Comparison of ENCODE assay signal across 21 cellular contexts in genomic region chr11:32438346-32438882, GRCh38. TPM values are rescaled to one million over a fixed set of nuclear protein-coding genes. Genes with fewer than 3 reads are reported as not detected.
DNase-seq lines count a peak whose midpoint lies in the region; ATAC-seq, FAIRE-seq and TF ChIP-seq lines count a peak whose summit lies in the region.
"Had no signal": no experiment of that assay in that cellular context is flagged by ENCODE, and none has a peak within 500 bp of the region (broad histone marks: within the 10 kb centered on the region; RNA-seq: fewer than 3 reads in every experiment).

No MANE protein-coding gene starts in this region.

- H4K20me1 ChIP-seq in hepatocyte (ENCODE audit: insufficient read depth, poor library complexity, severe bottlenecking): no peaks in the 10 kb centered on the region

- DNase-seq in hepatocyte (ENCODE audit: low spot score): no peak
- no peak for DNase-seq in neuronal stem cell (ENCODE audit: low spot score)
- DNase-seq in GM12892 (ENCODE audit: insufficient read length): no peak
- no peak for DNase-seq in MCF 10A (ENCODE audit: unreplicated experiment)
- DNase-seq in NCI-H1105 (lab: John Stamatoyannopoulos, UW): no peak
- DNase-seq: activated CD4-positive, alpha-beta memory T cell treated with anti-CD3 and anti-CD28 coated beads for 36 hours; foreskin fibroblast; hippocampal formation; NCI-H1436; NCI-H510A treated with DMSO at 0.1 percent for 48 hours; psoas muscle; RPMI8226; stimulated activated CD4-positive, alpha-beta T cell treated with anti-CD3 and anti-CD28 coated beads, Interleukin-2, amount 100 ng/mL, for 48 hours; stomach had no signal

- H3K9me3 Mint-ChIP-seq in MCF 10A (ENCODE audit: unreplicated experiment): no peaks in the 10 kb centered on the region
- H3K9me3 Mint-ChIP-seq: activated CD4-positive, alpha-beta memory T cell treated with anti-CD3 and anti-CD28 coated beads for 36 hours; dendritic cell treated with granulocyte-macrophage colony-stimulating factor and Interleukin-4, amounts not matched to agents 40 ng/mL and 50 ng/mL, for 4 days; natural killer cell treated with Interleukin-12 subunit alpha and Interleukin-12 subunit beta and Interleukin-15 and Interleukin-18, amount 100 ng/mL, for 72 hours had no signal

- WGBS in HUES64: 11% methylated on average over 16 of the region's 16 CpGs
- 11% methylated on average over 16 of the region's 16 CpGs for WGBS in hepatocyte (ENCODE audit: low lambda C conversion rate, missing lambda C conversion rate)
- no CpG with 5 or more reads among the region's 16 CpGs for WGBS in neuronal stem cell (ENCODE audit: extremely low coverage in 2 of 2, insufficient read length in 2 of 2, insufficient replicate concordance in 1 of 2), 2 donors

- no peak overlapping the region for H3K27ac Mint-ChIP-seq in MCF 10A (ENCODE audit: low read depth, unreplicated experiment)
- H3K27ac Mint-ChIP-seq: activated CD4-positive, alpha-beta memory T cell treated with anti-CD3 and anti-CD28 coated beads for 36 hours; dendritic cell treated with granulocyte-macrophage colony-stimulating factor and Interleukin-4, amounts not matched to agents 40 ng/mL and 50 ng/mL, for 4 days; natural killer cell treated with Interleukin-12 subunit alpha and Interleukin-12 subunit beta and Interleukin-15 and Interleukin-18, amount 100 ng/mL, for 72 hours had no signal

- H3K9ac ChIP-seq in ES-I3 (ENCODE audit: low read depth, low read length) (peak overlapping the region; percentile 44; the same call in 1 of the 2 replicates), HUES64 (ENCODE audit: low read depth, low read length) (no peak overlapping the region), neuronal stem cell (ENCODE audit: low read depth, low read length, poor library complexity) (no peak overlapping the region)

- no TSS peak for BruUV-seq in MCF 10A (replicated peaks; lab: Mats Ljungman, UMichigan)

- H3K9me3 ChIP-seq in ES-I3 (ENCODE audit: control insufficient read depth, insufficient read depth, low read length) (no peaks in the 10 kb centered on the region; the same call in 1 of the 2 replicates), HUES64 (ENCODE audit: insufficient read depth, low read depth, low read length) (no peaks in the 10 kb centered on the region), hepatocyte (ENCODE audit: low read depth) (no peaks in the 10 kb centered on the region), neuronal stem cell (replicated peaks in 1 of 2; ENCODE audit: control insufficient read depth in 2 of 2, insufficient read depth in 1 of 2, low read depth in 1 of 2, low read length in 2 of 2) (peaks cover 0 to 2% of the 10 kb centered on the region in 2 donors)
- H3K9me3 ChIP-seq: psoas muscle, stomach, upper lobe of left lung had no signal

- H2BK15ac ChIP-seq in neuronal stem cell (ENCODE audit: low read length): no peak overlapping the region

- H2AFZ ChIP-seq in hepatocyte: no peak overlapping the region
- peak overlapping the region; percentile 79 for H2AFZ ChIP-seq in neuronal stem cell (ENCODE audit: low read length)

- POLR2A ChIA-PET in MCF 10A (lab: Yijun Ruan, JAX): no interaction called here

- H3K4me3 Mint-ChIP-seq in MCF 10A (ENCODE audit: unreplicated experiment): no peak overlapping the region
- H3K4me3 Mint-ChIP-seq: activated CD4-positive, alpha-beta memory T cell treated with anti-CD3 and anti-CD28 coated beads for 36 hours; natural killer cell treated with Interleukin-12 subunit alpha and Interleukin-12 subunit beta and Interleukin-15 and Interleukin-18, amount 100 ng/mL, for 72 hours had no signal

- H3K9me2 ChIP-seq in hepatocyte (replicated peaks; ENCODE audit: insufficient read depth): no peaks in the 10 kb centered on the region

- H3K27me3 Mint-ChIP-seq in MCF 10A (ENCODE audit: insufficient read depth, unreplicated experiment): peaks cover 32% of the 10 kb centered on the region

- H3K4me1 ChIP-seq in ES-I3 (ENCODE audit: insufficient read depth, low read length): peaks cover 5% of the 10 kb centered on the region
- H3K4me1 ChIP-seq in HUES64 (ENCODE audit: insufficient read depth, low read length): peaks cover 14% of the 10 kb centered on the region
- H3K4me1 ChIP-seq in hepatocyte (ENCODE audit: insufficient read depth): peaks cover 25% of the 10 kb centered on the region
- H3K4me1 ChIP-seq in neuronal stem cell (ENCODE audit: control insufficient read depth in 2 of 2, insufficient read depth in 1 of 2, low read depth in 1 of 2, low read length in 2 of 2): peaks cover 0 to 6% of the 10 kb centered on the region in 2 donors
- H3K4me1 ChIP-seq: psoas muscle had no signal

- H3K27ac ChIP-seq in HUES64 (ENCODE audit: low read depth, low read length) (no peak overlapping the region), hepatocyte (no peak overlapping the region), neuronal stem cell (replicated peaks; ENCODE audit: low read length) (no peak overlapping the region)
- H3K27ac ChIP-seq: psoas muscle, stomach, upper lobe of left lung had no signal

- H3K4me3 ChIP-seq in HUES64 (ENCODE audit: low read length) (peak overlapping the region; percentile 37), hepatocyte (no peak overlapping the region), neuronal stem cell (ENCODE audit: low read length in 2 of 2) (no peak overlapping the region)
- H3K4me3 ChIP-seq: psoas muscle, upper lobe of left lung had no signal

- intact Hi-C loops in MCF 10A (cut with micrococcal nuclease): no loop called here

- H2AK5ac ChIP-seq in neuronal stem cell (ENCODE audit: low read depth, low read length): no peak overlapping the region

- no peaks in the 10 kb centered on the region for H3K4me1 Mint-ChIP-seq in MCF 10A (ENCODE audit: insufficient read depth, unreplicated experiment)

- TF ChIP-seq POLR2A in GM12892 (IDR thresholded peaks at IDR 0.05; ENCODE audit: low read depth, low read length): no peak

- H3K36me3 ChIP-seq in ES-I3 (ENCODE audit: insufficient read depth, low read length) (no peaks in the 10 kb centered on the region), HUES64 (ENCODE audit: insufficient read depth, low read length) (no peaks in the 10 kb centered on the region), hepatocyte (replicated peaks; ENCODE audit: insufficient read depth, low read depth) (no peaks in the 10 kb centered on the region), neuronal stem cell (replicated peaks in 1 of 2; ENCODE audit: control insufficient read depth in 2 of 2, insufficient read depth in 2 of 2, low read length in 2 of 2) (no peaks in the 10 kb centered on the region)
- H3K36me3 ChIP-seq: stomach, upper lobe of left lung had no signal

- no peak overlapping the region for H3K4ac ChIP-seq in neuronal stem cell (ENCODE audit: low read length)

- peak overlapping the region; percentile 61 for H3K18ac ChIP-seq in neuronal stem cell (ENCODE audit: low read length)

- TF ChIP-seq CTCF in hepatocyte (IDR thresholded peaks at IDR 0.05; ENCODE audit: poor library complexity): no peak
- no peak for TF ChIP-seq CTCF in MCF 10A (IDR thresholded peaks at IDR 0.05; ENCODE audit: unreplicated experiment)

- peak overlapping the region; percentile 74 for H3K4me2 ChIP-seq in hepatocyte
- H3K4me2 ChIP-seq in neuronal stem cell (ENCODE audit: insufficient read depth, low read length, poor library complexity, severe bottlenecking): no peak overlapping the region

- no peak overlapping the region for H2BK120ac ChIP-seq in neuronal stem cell (ENCODE audit: low read depth, low read length)

- H2BK12ac ChIP-seq in neuronal stem cell (ENCODE audit: low read length): no peak overlapping the region

- H3K36me3 Mint-ChIP-seq in MCF 10A (ENCODE audit: insufficient read depth, unreplicated experiment): no peaks in the 10 kb centered on the region
- H3K36me3 Mint-ChIP-seq: activated CD4-positive, alpha-beta memory T cell treated with anti-CD3 and anti-CD28 coated beads for 36 hours had no signal

- no peak for ATAC-seq in GM18867 (IDR thresholded peaks at IDR 0.05; ENCODE audit: unreplicated experiment)
- ATAC-seq: psoas muscle had no signal

- H3K23ac ChIP-seq in neuronal stem cell (ENCODE audit: low read depth, low read length, poor library complexity): peak overlapping the region; percentile 52

- H3K79me2 ChIP-seq in hepatocyte: no peaks in the 10 kb centered on the region

- no peak overlapping the region for H2BK5ac ChIP-seq in neuronal stem cell (ENCODE audit: low read length)

- CTCF ChIA-PET in MCF 10A (lab: Yijun Ruan, JAX): interaction anchor here (0.6 to 0.9 kb wide), 3 partner anchors 52 to 142 kb away, joined by 3 read pairs; no protein-coding TSS in a partner anchor

- no peak overlapping the region for H4K8ac ChIP-seq in neuronal stem cell (ENCODE audit: low read depth, low read length)

- H4K91ac ChIP-seq in neuronal stem cell (ENCODE audit: low read depth, low read length, poor library complexity): no peak overlapping the region

- no peak overlapping the region for H3K14ac ChIP-seq in neuronal stem cell (ENCODE audit: low read length)

- FAIRE-seq in GM12892 (lab: Jason Lieb, UNC): no peak
- FAIRE-seq: bronchial epithelial cell had no signal

- H3K27me3 ChIP-seq in HUES64 (ENCODE audit: insufficient read depth, low read length) (peaks cover 100% of the 10 kb centered on the region), hepatocyte (peaks cover 97% of the 10 kb centered on the region), neuronal stem cell (ENCODE audit: control insufficient read depth in 3 of 3, insufficient read depth in 3 of 3, low read depth in 1 of 3, low read length in 3 of 3) (peaks cover 57 to 99% (median 90%) of the 10 kb centered on the region in 3 experiments)

- H3K79me1 ChIP-seq in neuronal stem cell (ENCODE audit: low read depth, low read length): no peaks in the 10 kb centered on the region

RNA-seq across cellular contexts. Expression of gene WT1, which starts 3.1 kb away (rescaled TPM):
- polyA plus RNA-seq in HUES64 (2013, experiment 1 of 2): 0.10 TPM
- polyA plus RNA-seq in HUES64 (2013, experiment 2 of 2): not detected
- total RNA-seq in hepatocyte (0.24 and 0.47 TPM in 2 replicates), MCF 10A (2022) (0.22 and 0.61 TPM in 2 replicates)
- polyA plus RNA-seq in hepatocyte: 0.37 and 1.2 TPM in 2 replicates
- polyA plus RNA-seq in neuronal stem cell (2013, experiment 1 of 2): not detected
- not detected for polyA plus RNA-seq in neuronal stem cell (2013, experiment 2 of 2)
- polyA plus RNA-seq in GM12892 (2012; ENCODE audit: missing spikeins): 0.21 TPM
- total RNA-seq: activated CD4-positive, alpha-beta memory T cell treated with anti-CD3 and anti-CD28 coated beads for 36 hours; bronchial epithelial cell; natural killer cell treated with Interleukin-12 subunit alpha and Interleukin-12 subunit beta and Interleukin-15 and Interleukin-18, amount 100 ng/mL, for 72 hours had no signal
